ENCODE assay signal across 8 cellular contexts in the genomic region with DNA sequence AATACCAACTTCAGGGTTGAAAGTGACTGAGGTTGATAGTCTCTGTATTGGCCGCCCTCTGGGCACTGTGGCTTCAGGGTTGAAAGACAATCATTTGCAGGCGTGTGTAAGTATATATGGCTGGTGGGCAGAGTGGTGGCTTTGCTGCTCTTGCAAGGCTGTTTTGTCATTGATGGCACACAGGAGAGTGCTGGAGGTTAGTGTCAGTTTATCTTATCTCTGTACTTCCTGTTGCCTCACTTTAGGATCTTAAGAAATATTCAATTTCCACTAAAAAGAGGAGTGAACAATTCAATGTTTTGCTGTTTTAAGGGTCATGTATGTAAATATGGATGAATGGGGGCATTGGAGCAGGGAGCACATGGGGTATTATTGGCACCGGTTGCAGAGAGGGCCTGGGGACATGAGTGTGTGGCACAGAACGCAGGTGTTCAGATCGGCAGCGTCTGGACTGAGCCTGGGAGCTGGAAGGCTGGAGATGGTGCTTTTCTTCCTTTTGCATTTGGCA. TPM values are rescaled to one million over a fixed set of nuclear protein-coding genes. Genes with fewer than 3 reads are reported as not detected.
A peak's percentile ranks its signal among the peaks of the same experiment; 100 is the strongest.
DNase-seq lines count a peak whose midpoint lies in the region; ATAC-seq and TF ChIP-seq lines count a peak whose summit lies in the region.

No MANE protein-coding gene starts in this region.

- H3K9me3 Mint-ChIP-seq in endothelial cell (ENCODE audit: unreplicated experiment) = no peaks in the 10 kb centered on the region

- peaks cover 11% of the 10 kb centered on the region for H3K36me3 Mint-ChIP-seq in endothelial cell (ENCODE audit: low read depth, unreplicated experiment)

- H3K4me1 Mint-ChIP-seq in endothelial cell (ENCODE audit: unreplicated experiment) = peaks cover 69% of the 10 kb centered on the region

- no peak for ATAC-seq in GM21619 (IDR thresholded peaks at IDR 0.05; ENCODE audit: unreplicated experiment)

- peak overlapping the region; percentile 34 for H3K27ac Mint-ChIP-seq in endothelial cell (ENCODE audit: unreplicated experiment)

- no peak for TF ChIP-seq CTCF in endothelial cell (IDR thresholded peaks at IDR 0.05; ENCODE audit: unreplicated experiment)

- peaks cover 5% of the 10 kb centered on the region for H3K27me3 Mint-ChIP-seq in endothelial cell (ENCODE audit: unreplicated experiment)

- H3K4me3 Mint-ChIP-seq in endothelial cell (ENCODE audit: unreplicated experiment) = no peak overlapping the region

- DNase-seq in stimulated activated CD4-positive, alpha-beta T cell treated with anti-CD3 and anti-CD28 coated beads, Interleukin-1b, Interleukin-23, amount 100 ng/mL, for 48 hours = peak; percentile 43
- no peak for DNase-seq in stimulated activated CD4-positive, alpha-beta T cell treated with anti-CD3 and anti-CD28 coated beads, Interleukin-12 subunit alpha, Interleukin-12 subunit beta, amount 100 ng/mL, for 4 hours
- DNase-seq in NOMO-1 treated with DMSO at 0.1 percent for 48 hours (lab: John Stamatoyannopoulos, UW; ENCODE audit: unreplicated experiment) = peak; percentile 75
- DNase-seq in endothelial cell (ENCODE audit: low spot score) = no peak
- no peak for DNase-seq in hepatic stellate cell (ENCODE audit: low spot score)
- DNase-seq in kidney glomerular epithelial cell (lab: John Stamatoyannopoulos, UW) = no peak
- DNase-seq in kidney tubule cell (ENCODE audit: low spot score) = no peak

RNA-seq across cellular contexts. Expression of gene NCK2, which starts 51.5 kb away (rescaled TPM):
- 93.7 TPM for total RNA-seq in endothelial cell (ENCODE audit: unreplicated experiment)

Comparison
In these comparisons a context has a peak if more than half of its experiments do, and no peak if none do; other contexts are left out.
1. DNase-seq: peak in stimulated activated CD4-positive, alpha-beta T cell treated with anti-CD3 and anti-CD28 coated beads, Interleukin-1b, Interleukin-23, amount 100 ng/mL, for 48 hours (single experiment) and NOMO-1 treated with DMSO at 0.1 percent for 48 hours (single experiment); none in stimulated activated CD4-positive, alpha-beta T cell treated with anti-CD3 and anti-CD28 coated beads, Interleukin-12 subunit alpha, Interleukin-12 subunit beta, amount 100 ng/mL, for 4 hours (single experiment), endothelial cell (single experiment), hepatic stellate cell (single experiment), kidney glomerular epithelial cell (single experiment) and kidney tubule cell (single experiment).